Comparison of ENCODE assay signal across 20 cellular contexts in the genomic region with DNA sequence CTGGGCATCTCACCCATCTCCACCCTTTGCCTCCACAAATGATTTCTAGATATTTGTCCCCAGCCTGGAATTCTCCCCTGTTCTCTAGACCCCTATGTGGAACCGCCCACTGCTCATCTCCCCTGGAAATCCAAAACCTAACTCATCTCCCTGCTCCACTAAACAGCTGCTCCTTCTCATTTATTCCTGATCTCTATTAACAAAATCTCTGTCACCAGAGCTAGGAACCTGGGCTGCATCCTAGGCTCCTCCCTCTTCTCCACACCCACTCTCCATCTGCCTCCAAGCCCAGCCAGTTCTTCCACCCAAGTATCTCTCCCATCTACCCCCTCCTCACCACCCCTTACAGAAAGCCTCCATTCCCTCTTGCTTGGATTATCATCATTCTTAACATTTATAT. TPM values are rescaled to one million over a fixed set of nuclear protein-coding genes. Genes with fewer than 3 reads are reported as not detected.
DNase-seq lines count a peak whose midpoint lies in the region; ATAC-seq, FAIRE-seq and TF ChIP-seq lines count a peak whose summit lies in the region.
"Had no signal": no experiment of that assay in that cellular context is flagged by ENCODE, and none has a peak within 500 bp of the region (broad histone marks: within the 10 kb centered on the region; RNA-seq: fewer than 3 reads in every experiment).

No MANE protein-coding gene starts in this region.

- CTCF ChIA-PET in H1 (lab: Charles Lee; ENCODE audit: partially characterized antibody) = interaction anchor here (0.6 to 5.3 kb wide), 12 partner anchors 9 to 280 kb away, joined by 3 to 45 read pairs (median 4); a partner anchor contains a TSS
- CTCF ChIA-PET in OCI-LY7 (lab: Charles Lee; ENCODE audit: unreplicated experiment) = no interaction called here
- CTCF ChIA-PET in activated CD4-positive, alpha-beta memory T cell treated with anti-CD3 and anti-CD28 coated beads for 36 hours (lab: Charles Lee) = interaction anchor here (0.6 kb wide), 1 partner anchor 137 kb away, joined by 3 read pairs; no protein-coding TSS in a partner anchor

- no peak overlapping the region for H4K8ac ChIP-seq in H1 (ENCODE audit: extremely low read depth, insufficient read depth, low read length)

- H3K4me3 Mint-ChIP-seq in activated CD4-positive, alpha-beta memory T cell treated with anti-CD3 and anti-CD28 coated beads for 36 hours = no peak overlapping the region
- H3K4me3 Mint-ChIP-seq: CD4-positive, CD25-positive, alpha-beta regulatory T cell; stimulated activated memory B cell treated with anti-CD40 and anti-IgM and Interleukin-4, amounts not matched to agents 10 μg/mL and 1 μg/mL and 100 μg/mL, for 72 hours had no signal

- H2AFZ ChIP-seq in H1 (ENCODE audit: low read length) = no peak overlapping the region
- H2AFZ ChIP-seq in parathyroid adenoma = peak overlapping the region; percentile 38
- H2AFZ ChIP-seq in OCI-LY7 (ENCODE audit: low read length) = no peak overlapping the region

- 90% methylated on average over 1 of the region's 1 CpG; no CpG with 5 or more reads in 1 of the 2 experiments for WGBS in H1 (ENCODE audit: extremely low coverage in 1 of 2, insufficient coverage in 1 of 2, insufficient read length in 1 of 2, insufficient replicate concordance in 2 of 2, low coverage in 1 of 2, low lambda C conversion rate in 2 of 2, missing lambda C conversion rate in 1 of 2), 2 experiments

- H3K27me3 ChIP-seq in BLaER1 treated with 17β-estradiol and CSF1 and Interleukin-3, amounts not matched to agents 10 nM and 100 nM = peaks cover 0 to 21% (median 0%) of the 10 kb centered on the region in 11 experiments; a peak in 4 of 22 replicates
- H3K27me3 ChIP-seq in H1 (replicated peaks in 1 of 4; ENCODE audit: control insufficient read depth in 3 of 4, extremely low read depth in 1 of 4, insufficient read depth in 3 of 4, low read length in 3 of 4) (no peaks in the 10 kb centered on the region; a peak in 2 of 7 replicates), parathyroid adenoma (ENCODE audit: control insufficient read depth, insufficient read depth, low read length) (no peaks in the 10 kb centered on the region)
- H3K27me3 ChIP-seq: Peyer's patch had no signal

- no peaks in the 10 kb centered on the region for H3K9me2 ChIP-seq in OCI-LY7 (ENCODE audit: insufficient read depth, low read length)

- intact Hi-C loops in OCI-LY7 (cut with micrococcal nuclease; ENCODE audit: unreplicated experiment) = no loop called here
- intact Hi-C loops in activated CD4-positive, alpha-beta memory T cell treated with anti-CD3 and anti-CD28 coated beads for 36 hours (cut with micrococcal nuclease) = no loop called here

- H3K9ac ChIP-seq in BLaER1 treated with 17β-estradiol and CSF1 and Interleukin-3, amounts not matched to agents 10 nM and 100 nM = peak overlapping the region in 2 of 11 experiments; percentile 43 to 54; a peak in 1 of 22 replicates
- no peak overlapping the region for H3K9ac ChIP-seq in H1 (replicated peaks in 1 of 4; ENCODE audit: extremely low read depth in 1 of 4, low read depth in 3 of 4, low read length in 3 of 4)
- H3K9ac ChIP-seq in parathyroid adenoma = no peak overlapping the region

- DNase-seq in NCI-H1694 (lab: John Stamatoyannopoulos, UW) = peak; percentile 63
- DNase-seq in H1 (ENCODE audit: low read depth in 1 of 2, low spot score in 2 of 2) = no peak
- no peak for DNase-seq in OCI-LY7 (ENCODE audit: low spot score)
- no peak for DNase-seq in A172 (ENCODE audit: low spot score)
- no peak for DNase-seq in activated CD4-positive, alpha-beta memory T cell treated with anti-CD3 and anti-CD28 coated beads for 36 hours
- DNase-seq: activated CD4-positive, alpha-beta T cell treated with anti-CD3 and anti-CD28 coated beads for 48 hours; activated T-cell treated with anti-CD3 and anti-CD28 coated beads, Interleukin-2, amount 50 U/mL, for 48 hours; CD4-positive, CD25-positive, alpha-beta regulatory T cell; effector CD8-positive, alpha-beta T cell; Kasumi-1; NCI-H2227 treated with DMSO at 0.1 percent for 48 hours; retina; stimulated activated CD4-positive, alpha-beta T cell treated with anti-CD3 and anti-CD28 coated beads, Interleukin-4, amount 100 ng/mL, for 4 hours had no signal

- no peaks in the 10 kb centered on the region for H4K20me1 ChIP-seq in BLaER1 treated with 17β-estradiol and CSF1 and Interleukin-3, amounts not matched to agents 10 nM and 100 nM
- H4K20me1 ChIP-seq in H1 (replicated peaks in 1 of 2; ENCODE audit: control insufficient read depth in 1 of 2, insufficient read depth in 2 of 2, low read length in 2 of 2) = no peaks in the 10 kb centered on the region
- H4K20me1 ChIP-seq in OCI-LY7 (ENCODE audit: insufficient read depth, low read length) = no peaks in the 10 kb centered on the region

- H2BK5ac ChIP-seq in H1 (ENCODE audit: low read depth, low read length) = peak overlapping the region; percentile 16; the same call in 1 of the 2 replicates

- H4K5ac ChIP-seq in H1 (ENCODE audit: insufficient read length, low read depth, low read length) = no peak overlapping the region

- no peak for ATAC-seq in HG03521 (IDR thresholded peaks at IDR 0.05; ENCODE audit: unreplicated experiment)
- ATAC-seq: stimulated activated memory B cell treated with anti-CD40 and anti-IgM and Interleukin-4, amounts not matched to agents 10 μg/mL and 1 μg/mL and 100 μg/mL, for 72 hours had no signal

- H3K4ac ChIP-seq in H1 (replicated peaks; ENCODE audit: insufficient read length, low read depth, low read length) = no peak overlapping the region

- no peaks in the 10 kb centered on the region for H3K79me1 ChIP-seq in H1 (ENCODE audit: low read depth, low read length)

- H3K79me2 ChIP-seq in H1 (ENCODE audit: control insufficient read depth in 1 of 2, insufficient read depth in 2 of 2, low read length in 2 of 2) (no peaks in the 10 kb centered on the region), parathyroid adenoma (no peaks in the 10 kb centered on the region), OCI-LY7 (ENCODE audit: insufficient read depth, low read depth, low read length) (no peaks in the 10 kb centered on the region)

- no peaks in the 10 kb centered on the region for H3K36me3 Mint-ChIP-seq in activated CD4-positive, alpha-beta memory T cell treated with anti-CD3 and anti-CD28 coated beads for 36 hours
- H3K36me3 Mint-ChIP-seq: CD4-positive, CD25-positive, alpha-beta regulatory T cell; stimulated activated memory B cell treated with anti-CD40 and anti-IgM and Interleukin-4, amounts not matched to agents 10 μg/mL and 1 μg/mL and 100 μg/mL, for 72 hours had no signal

- no peak for TF ChIP-seq EP300 in H1 (IDR thresholded peaks at IDR 0.05; ENCODE audit: borderline replicate concordance in 1 of 2, low read depth in 2 of 2, low read length in 2 of 2)

- H2AK5ac ChIP-seq in H1 (ENCODE audit: low read depth, low read length) = no peak overlapping the region

- BruUV-seq in OCI-LY7 (replicated peaks; lab: Mats Ljungman, UMichigan) = no TSS peak

- H3K23ac ChIP-seq in H1 (ENCODE audit: insufficient read length) = no peak overlapping the region

- H3K27ac ChIP-seq in BLaER1 treated with 17β-estradiol and CSF1 and Interleukin-3, amounts not matched to agents 10 nM and 100 nM = peak overlapping the region in 2 of 11 experiments; percentile 43 to 55; a peak in 2 of 22 replicates
- no peak overlapping the region for H3K27ac ChIP-seq in H1 (ENCODE audit: low read depth, low read length)
- peak overlapping the region; percentile 70 for H3K27ac ChIP-seq in parathyroid adenoma
- H3K27ac ChIP-seq in OCI-LY7 (ENCODE audit: low read depth, low read length, poor library complexity, severe bottlenecking) = no peak overlapping the region

- H3K4me3 ChIP-seq in BLaER1 treated with 17β-estradiol and CSF1 and Interleukin-3, amounts not matched to agents 10 nM and 100 nM = no peak overlapping the region
- H3K4me3 ChIP-seq in H1 (ENCODE audit: extremely low read depth in 1 of 4, insufficient read depth in 2 of 4, low read depth in 3 of 4, low read length in 4 of 4) (no peak overlapping the region), parathyroid adenoma (ENCODE audit: low read depth, low read length) (no peak overlapping the region), OCI-LY7 (ENCODE audit: low read depth, low read length, poor library complexity, severe bottlenecking) (no peak overlapping the region)
- H3K4me3 ChIP-seq: Peyer's patch had no signal

- H3K56ac ChIP-seq in H1 (replicated peaks; ENCODE audit: insufficient read length, low read depth, low read length) = no peak overlapping the region

- no peak overlapping the region for H2BK20ac ChIP-seq in H1 (ENCODE audit: low read length)

- TF ChIP-seq RAD21 in H1 (IDR thresholded peaks at IDR 0.05 in 1 of 2, conservative IDR thresholded peaks at IDR 0.05 in 1 of 2; ENCODE audit: low read depth in 2 of 2, low read length in 2 of 2) = no peak

- no peak overlapping the region for H3K14ac ChIP-seq in H1 (ENCODE audit: insufficient read length)

- no peak overlapping the region for H2BK120ac ChIP-seq in H1 (replicated peaks; ENCODE audit: low read depth, low read length)

- no peaks in the 10 kb centered on the region for H3K9me3 ChIP-seq in BLaER1 treated with 17β-estradiol and CSF1 and Interleukin-3, amounts not matched to agents 10 nM and 100 nM (replicated peaks in 1 of 11)
- no peaks in the 10 kb centered on the region for H3K9me3 ChIP-seq in H1 (ENCODE audit: insufficient read depth in 2 of 2, low read depth in 1 of 2, low read length in 1 of 2)
- no peaks in the 10 kb centered on the region for H3K9me3 ChIP-seq in parathyroid adenoma (ENCODE audit: control insufficient read depth, low read length)
- no peaks in the 10 kb centered on the region for H3K9me3 ChIP-seq in OCI-LY7 (ENCODE audit: low read length)
- H3K9me3 ChIP-seq: Peyer's patch had no signal

- no peaks in the 10 kb centered on the region; the same call in 1 of the 2 replicates for H3K23me2 ChIP-seq in H1 (ENCODE audit: low read depth, low read length)

- no peak overlapping the region for H3K18ac ChIP-seq in H1 (ENCODE audit: extremely low read depth, low read length)

- peaks cover 7% of the 10 kb centered on the region for H3K27me3 Mint-ChIP-seq in activated CD4-positive, alpha-beta memory T cell treated with anti-CD3 and anti-CD28 coated beads for 36 hours

- POLR2A ChIA-PET in H1 (lab: Charles Lee; ENCODE audit: partially characterized antibody) (no interaction called here), OCI-LY7 (lab: Charles Lee) (no interaction called here)
- POLR2A ChIA-PET in activated CD4-positive, alpha-beta memory T cell treated with anti-CD3 and anti-CD28 coated beads for 36 hours (lab: Charles Lee) = no interaction called here

- H3K36me3 ChIP-seq in BLaER1 treated with 17β-estradiol and CSF1 and Interleukin-3, amounts not matched to agents 10 nM and 100 nM = no peaks in the 10 kb centered on the region
- H3K36me3 ChIP-seq in H1 (ENCODE audit: control insufficient read depth in 2 of 4, insufficient read depth in 4 of 4, low read length in 3 of 4) (no peaks in the 10 kb centered on the region), parathyroid adenoma (ENCODE audit: control insufficient read depth, insufficient read depth, low read length) (no peaks in the 10 kb centered on the region), OCI-LY7 (ENCODE audit: insufficient read depth, low read length) (no peaks in the 10 kb centered on the region)

- no peak for TF ChIP-seq POLR2A in H1 (IDR thresholded peaks at IDR 0.05; ENCODE audit: control extremely low read depth in 1 of 2, low read depth in 2 of 2, low read length in 2 of 2)

- peaks cover 36 to 100% (median 92%) of the 10 kb centered on the region in 10 experiments for H3K4me1 ChIP-seq in BLaER1 treated with 17β-estradiol and CSF1 and Interleukin-3, amounts not matched to agents 10 nM and 100 nM
- H3K4me1 ChIP-seq in H1 (replicated peaks in 1 of 4; ENCODE audit: control insufficient read depth in 3 of 4, insufficient read depth in 4 of 4, low read length in 3 of 4) = peaks cover 0 to 16% (median 9%) of the 10 kb centered on the region in 4 experiments; a peak in 4 of 7 replicates
- peaks cover 20% of the 10 kb centered on the region for H3K4me1 ChIP-seq in parathyroid adenoma
- H3K4me1 ChIP-seq in OCI-LY7 (ENCODE audit: insufficient read depth, low read length, poor library complexity, severe bottlenecking) = no peaks in the 10 kb centered on the region

- no peak overlapping the region for H2BK12ac ChIP-seq in H1 (ENCODE audit: low read depth, low read length)

- FAIRE-seq in H1 (lab: Jason Lieb, UNC) = no peak
- FAIRE-seq: astrocyte had no signal

- H3K4me1 Mint-ChIP-seq in activated CD4-positive, alpha-beta memory T cell treated with anti-CD3 and anti-CD28 coated beads for 36 hours (ENCODE audit: low read depth) = peaks cover 9% of the 10 kb centered on the region
- H3K4me1 Mint-ChIP-seq: stimulated activated memory B cell treated with anti-CD40 and anti-IgM and Interleukin-4, amounts not matched to agents 10 μg/mL and 1 μg/mL and 100 μg/mL, for 72 hours had no signal

- no peak overlapping the region for H4K91ac ChIP-seq in H1 (replicated peaks; ENCODE audit: insufficient read length, low read length)

- H2BK15ac ChIP-seq in H1 (ENCODE audit: low read length) = no peak overlapping the region

- no peaks in the 10 kb centered on the region for H3K9me3 Mint-ChIP-seq in activated CD4-positive, alpha-beta memory T cell treated with anti-CD3 and anti-CD28 coated beads for 36 hours
- H3K9me3 Mint-ChIP-seq: CD4-positive, CD25-positive, alpha-beta regulatory T cell; stimulated activated memory B cell treated with anti-CD40 and anti-IgM and Interleukin-4, amounts not matched to agents 10 μg/mL and 1 μg/mL and 100 μg/mL, for 72 hours had no signal

- peak overlapping the region; percentile 60 to 93 (median 81); a peak in 19 of 22 replicates for H3K4me2 ChIP-seq in BLaER1 treated with 17β-estradiol and CSF1 and Interleukin-3, amounts not matched to agents 10 nM and 100 nM
- H3K4me2 ChIP-seq in H1 (ENCODE audit: insufficient read depth in 1 of 2, low read depth in 2 of 2, low read length in 2 of 2) (no peak overlapping the region), parathyroid adenoma (ENCODE audit: low read length) (peak overlapping the region; percentile 40), OCI-LY7 (ENCODE audit: low read length) (no peak overlapping the region)

- no peak overlapping the region for H3K27ac Mint-ChIP-seq in activated CD4-positive, alpha-beta memory T cell treated with anti-CD3 and anti-CD28 coated beads for 36 hours
- H3K27ac Mint-ChIP-seq: CD4-positive, CD25-positive, alpha-beta regulatory T cell; stimulated activated memory B cell treated with anti-CD40 and anti-IgM and Interleukin-4, amounts not matched to agents 10 μg/mL and 1 μg/mL and 100 μg/mL, for 72 hours had no signal

- TF ChIP-seq CTCF in H1 (IDR thresholded peaks at IDR 0.05; ENCODE audit: control extremely low read depth in 1 of 3, insufficient read depth in 1 of 3, low read depth in 1 of 3, low read length in 3 of 3) = no peak
- TF ChIP-seq CTCF in parathyroid adenoma (IDR thresholded peaks at IDR 0.05) = no peak
- TF ChIP-seq CTCF in OCI-LY7 (conservative IDR thresholded peaks at IDR 0.05; ENCODE audit: low read length) = no peak

RNA-seq across cellular contexts. Expression of a gene that starts 24.0 kb away (rescaled TPM):
- total RNA-seq in H1 (2021; fragmentation: NEBNext Ultra II Directional; extraction: Animal tissue kit (Norgen Biotek cat#: 25700)) = 1.9 and 2.3 TPM in 2 replicates
- 2.2 and 2.3 TPM in 2 replicates for polyA plus RNA-seq in H1 (2011; rRNA removed)
- polyA plus RNA-seq in H1 (2011; cell fraction: cytosol; rRNA removed) = 1.7 TPM
- polyA plus RNA-seq in H1 (2011; cell fraction: nucleus; rRNA removed) = 3.0 TPM
- 0.95 to 1.6 TPM (median 1.3 TPM) in 4 replicates for polyA plus RNA-seq in H1 (2012, experiment 1 of 2)
- 1.3 TPM for polyA plus RNA-seq in H1 (2012, experiment 2 of 2)
- polyA plus RNA-seq in H1 (2013, experiment 1 of 2) = 1.9 TPM
- polyA plus RNA-seq in H1 (2013, experiment 2 of 2) = 1.7 TPM
- polyA minus RNA-seq in H1 (2011; rRNA and poly(A)+ RNA removed) = 1.8 and 5.5 TPM in 2 replicates
- polyA minus RNA-seq in H1 (2011; cell fraction: cytosol; rRNA and poly(A)+ RNA removed) = 1.2 TPM
- polyA minus RNA-seq in H1 (2011; cell fraction: nucleus; rRNA and poly(A)+ RNA removed) = 3.1 TPM
- not detected in 2 replicates for total RNA-seq in OCI-LY7 (2014; rRNA removed; shearing (Covaris generic))
- total RNA-seq in OCI-LY7 (2022) = 0.08 and 0.15 TPM in 2 replicates
- 7.2 and 9.0 TPM in 2 replicates for total RNA-seq in A172 (2014; rRNA removed; shearing (Covaris generic))
- total RNA-seq in activated CD4-positive, alpha-beta memory T cell treated with anti-CD3 and anti-CD28 coated beads for 36 hours = under 1 TPM; 0.10 to 0.14 TPM
- total RNA-seq: T-helper 1 cell treated with Interleukin-12 subunit alpha and Interleukin-12 subunit beta and Interleukin-4 antibody, amounts not matched to agents 30 ng/mL and 1 ng/mL, for 36 hours had no signal
- polyA plus RNA-seq: CD4-positive, CD25-positive, alpha-beta regulatory T cell had no signal

RNA-seq across cellular contexts. Expression of a gene that starts 44.5 kb away (rescaled TPM):
- 19.1 and 19.4 TPM in 2 replicates for total RNA-seq in H1 (2021; fragmentation: NEBNext Ultra II Directional; extraction: Animal tissue kit (Norgen Biotek cat#: 25700))
- 9.6 and 12.4 TPM in 2 replicates for polyA plus RNA-seq in H1 (2011; rRNA removed)
- polyA plus RNA-seq in H1 (2011; cell fraction: cytosol; rRNA removed) = 10.0 TPM
- 15.5 TPM for polyA plus RNA-seq in H1 (2011; cell fraction: nucleus; rRNA removed)
- 26.8 to 40.0 TPM (median 29.3 TPM) in 4 replicates for polyA plus RNA-seq in H1 (2012, experiment 1 of 2)
- polyA plus RNA-seq in H1 (2012, experiment 2 of 2) = 13.4 TPM
- 17.4 TPM for polyA plus RNA-seq in H1 (2013, experiment 1 of 2)
- polyA plus RNA-seq in H1 (2013, experiment 2 of 2) = 12.8 TPM
- 7.4 and 9.0 TPM in 2 replicates for polyA minus RNA-seq in H1 (2011; rRNA and poly(A)+ RNA removed)
- polyA minus RNA-seq in H1 (2011; cell fraction: cytosol; rRNA and poly(A)+ RNA removed) = 21.7 TPM
- polyA minus RNA-seq in H1 (2011; cell fraction: nucleus; rRNA and poly(A)+ RNA removed) = 28.7 TPM
- not detected in 2 replicates for total RNA-seq in OCI-LY7 (2014; rRNA removed; shearing (Covaris generic))
- not detected in 2 replicates for total RNA-seq in OCI-LY7 (2022)
- 0.07 and 0.45 TPM in 2 replicates for total RNA-seq in A172 (2014; rRNA removed; shearing (Covaris generic))
- total RNA-seq in activated CD4-positive, alpha-beta memory T cell treated with anti-CD3 and anti-CD28 coated beads for 36 hours = under 1 TPM; 0.07 to 0.21 TPM
- total RNA-seq: CD4-positive, CD25-positive, alpha-beta regulatory T cell; T-helper 1 cell treated with Interleukin-12 subunit alpha and Interleukin-12 subunit beta and Interleukin-4 antibody, amounts not matched to agents 30 ng/mL and 1 ng/mL, for 36 hours had no signal

Comparison
In these comparisons a context has a peak if more than half of its experiments do, and no peak if none do; other contexts are left out.
1. H3K4me2 ChIP-seq: peak in BLaER1 treated with 17β-estradiol and CSF1 and Interleukin-3, amounts not matched to agents 10 nM and 100 nM (11 of 11) and parathyroid adenoma (single experiment); none in H1 (0 of 2) and OCI-LY7 (single experiment).
2. RNA of a gene that starts 44.5 kb away (total RNA-seq): 19.1 to 19.4 TPM in H1; 0.07 to 0.45 TPM in A172, 0.07 to 0.21 TPM in activated CD4-positive, alpha-beta memory T cell treated with anti-CD3 and anti-CD28 coated beads for 36 hours and not detected in OCI-LY7; every median in the first group is over 10 times any median in the second.